In the genomic region with DNA sequence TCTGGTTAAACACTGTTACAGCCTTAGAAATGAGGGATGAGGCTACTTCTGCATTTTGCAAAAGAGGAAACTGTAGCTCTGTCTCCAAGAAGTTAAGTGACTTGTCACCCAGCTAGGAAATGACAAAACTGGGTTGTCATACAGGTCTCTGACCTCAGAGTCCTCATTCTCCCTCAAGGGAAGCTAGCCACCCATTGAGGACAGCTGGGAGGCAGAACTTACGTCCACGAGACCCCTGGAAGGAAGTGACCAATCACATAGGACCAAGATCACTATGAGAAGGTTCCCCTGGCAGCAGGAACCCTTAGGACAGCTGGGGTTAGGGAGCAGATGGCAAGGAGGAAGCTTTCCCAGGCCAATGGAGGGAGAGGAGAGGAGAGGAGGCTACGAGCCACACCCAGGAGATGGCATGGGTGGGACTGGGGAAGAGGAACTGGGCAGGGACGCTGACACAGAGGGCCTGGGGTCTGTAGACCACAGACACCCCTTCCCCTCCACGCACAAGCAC, we compare ENCODE assay signal across 1 cellular context.
TF ChIP-seq lines count a peak whose summit lies in the region.

No MANE protein-coding gene starts in this region.

TF ChIP-seq in HepG2, 621 proteins besides CTCF, POLR2A, EP300 and RAD21:
- no peak for TF ChIP-seq KLF12 (CRISPR knock-in tag; IDR thresholded peaks at IDR 0.05; ENCODE audit: borderline replicate concordance)
- TF ChIP-seq CHCHD3 (CRISPR knock-in tag; IDR thresholded peaks at IDR 0.05): 0 out of 2 replicates have a peak, but pooled peaks have one; percentile 37
- 0 out of 2 replicates have a peak, but pooled peaks have one; percentile 8 for TF ChIP-seq ZC3H13 (CRISPR knock-in tag; IDR thresholded peaks at IDR 0.05)
- TF ChIP-seq, protein P1, sequence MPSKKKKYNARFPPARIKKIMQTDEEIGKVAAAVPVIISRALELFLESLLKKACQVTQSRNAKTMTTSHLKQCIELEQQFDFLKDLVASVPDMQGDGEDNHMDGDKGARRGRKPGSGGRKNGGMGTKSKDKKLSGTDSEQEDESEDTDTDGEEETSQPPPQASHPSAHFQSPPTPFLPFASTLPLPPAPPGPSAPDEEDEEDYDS (CRISPR knock-in tag; IDR thresholded peaks at IDR 0.05): no peak
- TF ChIP-seq ZNF724P (CRISPR knock-in tag; IDR thresholded peaks at IDR 0.05; ENCODE audit: borderline replicate concordance): 0 out of 2 replicates have a peak, but pooled peaks have one; percentile 24
- TF ChIP-seq SCMH1 (CRISPR knock-in tag; IDR thresholded peaks at IDR 0.05; ENCODE audit: borderline replicate concordance): no peak
- no peak for TF ChIP-seq HDAC6 (IDR thresholded peaks at IDR 0.05; ENCODE audit: low read depth, low read length)
- 0 out of 2 replicates have a peak, but pooled peaks have one; percentile 29 for TF ChIP-seq ZFYVE20 (CRISPR knock-in tag; IDR thresholded peaks at IDR 0.05; ENCODE audit: borderline replicate concordance, low read depth)
- TF ChIP-seq CREB1 (IDR thresholded peaks at IDR 0.05): 0 out of 2 replicates have a peak, but pooled peaks have one; percentile 20
- no peak for TF ChIP-seq CREB1 (CRISPR knock-in tag; IDR thresholded peaks at IDR 0.05)
TF ChIP-seq in HepG2: peak in this region for 5.
